2 cellular contexts compared by ENCODE assay signal in genomic region chr2:171447675-171448074, GRCh38.
TF ChIP-seq lines count a peak whose summit lies in the region.

No MANE protein-coding gene starts in this region.

TF ChIP-seq in HCT116, 20 proteins besides CTCF, POLR2A, EP300 and RAD21:
- TF ChIP-seq ZFX (IDR thresholded peaks at IDR 0.05) = no peak
- no peak for TF ChIP-seq EZH2 (IDR thresholded peaks at IDR 0.05)
- no peak for TF ChIP-seq ZNF274 (IDR thresholded peaks at IDR 0.05; ENCODE audit: low read depth, low read length)
- TF ChIP-seq MAX (IDR thresholded peaks at IDR 0.05) = no peak
- TF ChIP-seq FOSL1 (IDR thresholded peaks at IDR 0.05; ENCODE audit: low read depth) = no peak
- no peak for TF ChIP-seq CEBPB (IDR thresholded peaks at IDR 0.05; ENCODE audit: low read depth)
- no peak for TF ChIP-seq EZH2phosphoT487 (IDR thresholded peaks at IDR 0.05; ENCODE audit: borderline replicate concordance)
- no peak for TF ChIP-seq REST (IDR thresholded peaks at IDR 0.05; ENCODE audit: low read depth)
- no peak for TF ChIP-seq TCF7L2 (IDR thresholded peaks at IDR 0.05; ENCODE audit: borderline replicate concordance, extremely low read depth, insufficient read depth, insufficient read length)
- TF ChIP-seq CBX3 (IDR thresholded peaks at IDR 0.05; ENCODE audit: low read depth) = no peak
- no peak for TF ChIP-seq EGR1 (IDR thresholded peaks at IDR 0.05; ENCODE audit: low read depth)
- TF ChIP-seq POLR2AphosphoS5 (IDR thresholded peaks at IDR 0.05; ENCODE audit: low read depth, low read length) = no peak
- TF ChIP-seq SRF (IDR thresholded peaks at IDR 0.05; ENCODE audit: low read depth) = no peak
- no peak for TF ChIP-seq JUND (IDR thresholded peaks at IDR 0.05)

TF ChIP-seq in GM12878, 131 proteins besides CTCF, POLR2A, EP300 and RAD21:
- TF ChIP-seq MYB (IDR thresholded peaks at IDR 0.05; ENCODE audit: borderline replicate concordance, low read depth, low read length) (no peak), ZZZ3 (IDR thresholded peaks at IDR 0.05; ENCODE audit: control insufficient read depth, insufficient read length, low read depth) (no peak), NKRF (conservative IDR thresholded peaks at IDR 0.05) (no peak), SIX5 (IDR thresholded peaks at IDR 0.05; ENCODE audit: low read depth, low read length, severe bottlenecking) (no peak), CEBPB (IDR thresholded peaks at IDR 0.05; ENCODE audit: borderline replicate concordance in 1 of 2, low read depth in 2 of 2, low read length in 2 of 2) (no peak), POU2F2 (IDR thresholded peaks at IDR 0.05; ENCODE audit: borderline replicate concordance, low read depth, low read length) (no peak), IKZF2 (IDR thresholded peaks at IDR 0.05) (no peak), YBX1 (IDR thresholded peaks at IDR 0.05) (no peak), BCL3 (IDR thresholded peaks at IDR 0.05; ENCODE audit: borderline replicate concordance, insufficient read depth, low read depth, low read length, poor library complexity, severe bottlenecking) (no peak), NR2C2 (IDR thresholded peaks at IDR 0.05; ENCODE audit: borderline replicate concordance, control insufficient read depth, insufficient read length, low read depth) (no peak), SMAD1 (IDR thresholded peaks at IDR 0.05; ENCODE audit: low read depth, partially characterized antibody) (no peak), RELB (IDR thresholded peaks at IDR 0.05; ENCODE audit: low read depth) (no peak), USF1 (IDR thresholded peaks at IDR 0.05; ENCODE audit: borderline replicate concordance, extremely low read length, insufficient read depth, low read depth, low read length) (no peak), PAX5 (IDR thresholded peaks at IDR 0.05; ENCODE audit: borderline replicate concordance, low read depth, low read length) (no peak), NFIC (IDR thresholded peaks at IDR 0.05; ENCODE audit: low read depth, low read length) (no peak)
TF ChIP-seq in GM12878: peak in this region for 0.
